In genomic region chr6:119077643-119078448, GRCh38 we compare ENCODE assay signal across 8 cellular contexts. TPM values are rescaled to one million over a fixed set of nuclear protein-coding genes. Genes with fewer than 3 reads are reported as not detected.
A peak's percentile ranks its signal among the peaks of the same experiment; 100 is the strongest.
DNase-seq lines count a peak whose midpoint lies in the region; ATAC-seq and TF ChIP-seq lines count a peak whose summit lies in the region.

No MANE protein-coding gene starts in this region.

- H3K4me1 Mint-ChIP-seq in activated naive CD4-positive, alpha-beta T cell treated with anti-CD3 and anti-CD28 coated beads, Interleukin-2, amount 10 ng/mL, durations not matched to agents 7 days and 5 days: peaks cover 46% of the 10 kb centered on the region

- ATAC-seq in GM19023 (IDR thresholded peaks at IDR 0.05; ENCODE audit: unreplicated experiment): peak; percentile 22
- ATAC-seq in HG03354 (IDR thresholded peaks at IDR 0.05; ENCODE audit: poor library complexity, severe bottlenecking, unreplicated experiment): peak; percentile 56
- ATAC-seq in RWPE2 (ENCODE audit: low read depth): peak; percentile 71
- ATAC-seq in Right ventricle myocardium superior (ENCODE audit: poor library complexity): peak; percentile 42

- intact Hi-C loops in Right ventricle myocardium superior (cut with DNase I): no loop called here

- H3K4me1 ChIP-seq in RWPE2 (ENCODE audit: insufficient read depth, poor library complexity, severe bottlenecking): no peaks in the 10 kb centered on the region

- H3K4me3 ChIP-seq in AG04449 (ENCODE audit: low read depth, low read length) (peak overlapping the region; percentile 56), RWPE2 (ENCODE audit: severe bottlenecking) (peak overlapping the region; percentile 46)

- peaks cover 17% of the 10 kb centered on the region for H3K27me3 ChIP-seq in RWPE2 (ENCODE audit: insufficient read depth, poor library complexity, severe bottlenecking)

- POLR2A ChIA-PET in AG04449 (lab: Yijun Ruan, JAX): no interaction called here

- no peak overlapping the region for H3K27ac ChIP-seq in RWPE2 (ENCODE audit: poor library complexity, severe bottlenecking)

- TF ChIP-seq CTCF in AG04449 (IDR thresholded peaks at IDR 0.05; ENCODE audit: insufficient read depth, low read length, missing control alignments) (no peak), RWPE2 (IDR thresholded peaks at IDR 0.05; ENCODE audit: poor library complexity, severe bottlenecking) (peak; percentile 8)

- DNase-seq in AG04449 (ENCODE audit: low read depth, low spot score) (no peak), RWPE2 (ENCODE audit: low spot score) (no peak), Right ventricle myocardium superior (peak; percentile 49), pons (ENCODE audit: low spot score) (peak; percentile 24), NOMO-1 treated with dmso at 0.1 percent for 144 hours (lab: John Stamatoyannopoulos, UW; ENCODE audit: unreplicated experiment) (no peak)
- DNase-seq in activated naive CD4-positive, alpha-beta T cell treated with anti-CD3 and anti-CD28 coated beads, Interleukin-2, amount 10 ng/mL, durations not matched to agents 7 days and 5 days: peak; percentile 71

- H3K27me3 Mint-ChIP-seq in activated naive CD4-positive, alpha-beta T cell treated with anti-CD3 and anti-CD28 coated beads, Interleukin-2, amount 10 ng/mL, durations not matched to agents 7 days and 5 days: peaks cover 8% of the 10 kb centered on the region

- no peaks in the 10 kb centered on the region for H3K9me3 ChIP-seq in RWPE2 (ENCODE audit: severe bottlenecking)

- peaks cover 2% of the 10 kb centered on the region for H3K36me3 Mint-ChIP-seq in activated naive CD4-positive, alpha-beta T cell treated with anti-CD3 and anti-CD28 coated beads, Interleukin-2, amount 10 ng/mL, durations not matched to agents 7 days and 5 days

- peak overlapping the region; percentile 70 for H3K4me3 Mint-ChIP-seq in activated naive CD4-positive, alpha-beta T cell treated with anti-CD3 and anti-CD28 coated beads, Interleukin-2, amount 10 ng/mL, durations not matched to agents 7 days and 5 days

- peaks cover 6% of the 10 kb centered on the region for H3K9me3 Mint-ChIP-seq in activated naive CD4-positive, alpha-beta T cell treated with anti-CD3 and anti-CD28 coated beads, Interleukin-2, amount 10 ng/mL, durations not matched to agents 7 days and 5 days

- peak overlapping the region; percentile 81 for H3K27ac Mint-ChIP-seq in activated naive CD4-positive, alpha-beta T cell treated with anti-CD3 and anti-CD28 coated beads, Interleukin-2, amount 10 ng/mL, durations not matched to agents 7 days and 5 days

- CTCF ChIA-PET in AG04449 (lab: Yijun Ruan, JAX): interaction anchor here (1.2 to 1.3 kb wide), 2 partner anchors 33 to 52 kb away, joined by 4 to 5 read pairs; no protein-coding TSS in a partner anchor
- CTCF ChIA-PET in activated naive CD4-positive, alpha-beta T cell treated with anti-CD3 and anti-CD28 coated beads, Interleukin-2, amount 10 ng/mL, durations not matched to agents 7 days and 5 days (lab: Charles Lee): interaction anchor here (0.8 to 1.6 kb wide), 7 partner anchors 12 to 513 kb away, joined by 3 to 9 read pairs (median 4); no protein-coding TSS in a partner anchor

- H3K36me3 ChIP-seq in RWPE2 (ENCODE audit: low read depth): no peaks in the 10 kb centered on the region

RNA-seq across cellular contexts. Expression of gene FAM184A, which starts 0.6 kb away (rescaled TPM):
- 1.6 TPM for total RNA-seq in Right ventricle myocardium superior

Comparison
In these comparisons a context has a peak if more than half of its experiments do, and no peak if none do; other contexts are left out.
1. DNase-seq: peak in activated naive CD4-positive, alpha-beta T cell treated with anti-CD3 and anti-CD28 coated beads, Interleukin-2, amount 10 ng/mL, durations not matched to agents 7 days and 5 days (single experiment), Right ventricle myocardium superior (single experiment) and pons (single experiment); none in AG04449 (single experiment), RWPE2 (single experiment) and NOMO-1 treated with dmso at 0.1 percent for 144 hours (single experiment).
2. Peak in every context shown above with its lines, with median percentiles within 50 percentile points of each other: ATAC-seq.